Comparison of ENCODE assay signal across 8 cellular contexts in genomic region chr1:68049941-68050878, GRCh38. TPM values are rescaled to one million over a fixed set of nuclear protein-coding genes. Genes with fewer than 3 reads are reported as not detected.
A peak's percentile ranks its signal among the peaks of the same experiment; 100 is the strongest.
DNase-seq lines count a peak whose midpoint lies in the region; ATAC-seq, FAIRE-seq and TF ChIP-seq lines count a peak whose summit lies in the region.

Gene DIRAS3 (minus strand): TSS chr1:68050627. CDS start chr1:68047297, 3,330 bp downstream.

- ATAC-seq in GM18502 (IDR thresholded peaks at IDR 0.05; ENCODE audit: poor library complexity, unreplicated experiment) (no peak), HG02870 (IDR thresholded peaks at IDR 0.05; ENCODE audit: unreplicated experiment) (no peak), HG02623 (IDR thresholded peaks at IDR 0.05; ENCODE audit: unreplicated experiment) (no peak)

- no peak for FAIRE-seq in small intestine (lab: Jason Lieb, UNC)

- H3K36me3 ChIP-seq in HUES64 (ENCODE audit: insufficient read depth, low read length): no peaks in the 10 kb centered on the region
- H3K36me3 ChIP-seq in small intestine (ENCODE audit: control insufficient read depth in 2 of 2, insufficient read depth in 2 of 2, low read length in 2 of 2): no peaks in the 10 kb centered on the region

- DNase-seq in astrocyte of the spinal cord (ENCODE audit: low read depth, low spot score) (peak; percentile 43), small intestine (peak; percentile 63), ureter (ENCODE audit: low spot score) (no peak)

- 65% methylated on average over 45 of the region's 45 CpGs for WGBS in HUES64
- WGBS in small intestine, 3 donors: 47 to 55% (median 50%) methylated on average over 45 of the region's 45 CpGs

- TF ChIP-seq CTCF in astrocyte of the spinal cord (IDR thresholded peaks at IDR 0.05; ENCODE audit: low read depth, low read length): no peak

- H3K27me3 ChIP-seq in HUES64 (ENCODE audit: insufficient read depth, low read length) (peaks cover 62% of the 10 kb centered on the region), small intestine (ENCODE audit: control insufficient read depth in 2 of 2, insufficient read depth in 2 of 2, low read length in 2 of 2) (peaks cover 0 to 2% of the 10 kb centered on the region in 2 donors)

- H3K4me1 ChIP-seq in HUES64 (ENCODE audit: insufficient read depth, low read length) (peaks cover 8% of the 10 kb centered on the region), small intestine (ENCODE audit: control insufficient read depth in 2 of 2, insufficient read depth in 1 of 2, low read depth in 1 of 2, low read length in 1 of 2) (no peaks in the 10 kb centered on the region)

- no peaks in the 10 kb centered on the region for H3K9me3 ChIP-seq in HUES64 (ENCODE audit: insufficient read depth, low read depth, low read length)
- no peaks in the 10 kb centered on the region for H3K9me3 ChIP-seq in small intestine (ENCODE audit: control insufficient read depth, low read depth)

- H3K4me3 ChIP-seq in HUES64 (ENCODE audit: low read length) (peak within 1 kb of the TSS; percentile 45), astrocyte of the spinal cord (ENCODE audit: low read depth, low read length) (peak within 1 kb of the TSS; percentile 52), iPS-11a (ENCODE audit: low read depth, low read length) (peak within 1 kb of the TSS; percentile 24), small intestine (ENCODE audit: low read depth in 1 of 2, low read length in 2 of 2) (peak within 1 kb of the TSS in 1 of 2 donors; percentile 54)

- in situ Hi-C loops in astrocyte of the spinal cord (cut with HindIII; ENCODE audit: low sequenced_read_pairs): no loop called here

- no peak within 1 kb of the TSS for H3K9ac ChIP-seq in HUES64 (ENCODE audit: low read depth, low read length)

- H3K27ac ChIP-seq in HUES64 (ENCODE audit: low read depth, low read length) (no peak within 1 kb of the TSS), small intestine (ENCODE audit: low read depth in 1 of 2, low read length in 1 of 2) (no peak within 1 kb of the TSS)

RNA-seq across cellular contexts. Expression of gene DIRAS3, which starts in this region (rescaled TPM):
- 0.25 TPM for polyA plus RNA-seq in HUES64 (2013, experiment 1 of 2)
- polyA plus RNA-seq in HUES64 (2013, experiment 2 of 2): 0.38 TPM
- 1 to 10 TPM; 1.3 to 2.2 (median 1.5) TPM for polyA plus RNA-seq in small intestine
- total RNA-seq in ureter: 2.7 TPM
